ENCODE assay signal across 21 cellular contexts in the genomic region with DNA sequence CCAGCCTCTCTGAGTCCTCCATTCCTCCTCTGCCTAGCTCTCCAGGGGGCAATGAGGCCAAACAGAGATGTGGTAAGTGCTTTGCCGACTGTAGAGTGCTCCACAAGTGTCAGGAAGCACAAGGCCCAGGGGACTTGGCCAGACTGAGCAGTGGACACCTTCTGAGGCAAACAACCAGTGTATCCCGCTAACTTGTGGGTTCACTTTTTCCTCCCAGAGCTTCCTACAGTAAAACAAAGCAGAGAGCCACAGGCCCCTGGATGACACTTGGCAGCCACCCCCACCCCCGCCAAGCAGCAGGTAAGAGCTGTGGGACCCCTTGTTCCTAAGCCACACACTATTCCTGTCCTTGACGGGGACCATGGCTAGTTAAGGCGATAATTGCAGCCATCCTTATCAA.
DNase-seq lines count a peak whose midpoint lies in the region; ATAC-seq, FAIRE-seq and TF ChIP-seq lines count a peak whose summit lies in the region.
"Had no signal": no experiment of that assay in that cellular context is flagged by ENCODE, and none has a peak within 500 bp of the region (broad histone marks: within the 10 kb centered on the region; RNA-seq: fewer than 3 reads in every experiment).

No MANE protein-coding gene starts in this region.

- no peaks in the 10 kb centered on the region for H3K79me1 ChIP-seq in neuronal stem cell (ENCODE audit: low read depth, low read length)

- H2BK120ac ChIP-seq in neuronal stem cell (ENCODE audit: low read depth, low read length): no peak overlapping the region

- H3K27ac ChIP-seq in BLaER1 (peak overlapping the region; percentile 55; the same call in 1 of the 2 replicates), K562 (ENCODE audit: extremely low read depth, low read depth, low read length) (no peak overlapping the region), neuronal stem cell (replicated peaks; ENCODE audit: low read length) (no peak overlapping the region), heart right ventricle (no peak overlapping the region), MM.1S (ENCODE audit: low read length) (no peak overlapping the region)
- H3K27ac ChIP-seq in BLaER1 treated with 17β-estradiol and CSF1 and Interleukin-3, amounts not matched to agents 10 nM and 100 nM: peak overlapping the region in 3 of 11 experiments; percentile 3 to 46 (median 23); a peak in 3 of 22 replicates
- H3K27ac ChIP-seq: HL-60 had no signal

- 76% methylated on average over 4 of the region's 5 CpGs for WGBS in K562 (ENCODE audit: insufficient coverage, low coverage, missing lambda C conversion rate)
- no CpG with 5 or more reads among the region's 5 CpGs for WGBS in neuronal stem cell (ENCODE audit: extremely low coverage in 2 of 2, insufficient read length in 2 of 2, insufficient replicate concordance in 1 of 2), 2 donors
- 74 to 77% methylated on average over 5 of the region's 5 CpGs for WGBS in heart right ventricle, 2 donors

- H3K27me3 ChIP-seq in BLaER1 (no peaks in the 10 kb centered on the region), K562 (ENCODE audit: control insufficient read depth in 2 of 2, insufficient read depth in 2 of 2, low read length in 2 of 2) (no peaks in the 10 kb centered on the region), neuronal stem cell (ENCODE audit: control insufficient read depth in 3 of 3, insufficient read depth in 3 of 3, low read depth in 1 of 3, low read length in 3 of 3) (peaks cover 0 to 5% (median 2%) of the 10 kb centered on the region in 3 experiments), heart right ventricle (peaks cover 4 to 75% (median 53%) of the 10 kb centered on the region in 7 donors), MM.1S (replicated peaks; ENCODE audit: insufficient read depth, low read length) (peaks cover 15% of the 10 kb centered on the region; the same call in 1 of the 2 replicates)
- H3K27me3 ChIP-seq in BLaER1 treated with 17β-estradiol and CSF1 and Interleukin-3, amounts not matched to agents 10 nM and 100 nM: no peaks in the 10 kb centered on the region

- POLR2A ChIA-PET in K562 (lab: Yijun Ruan, JAX): interaction anchor here (0.6 to 0.9 kb wide), 2 partner anchors 31 to 186 kb away, joined by 3 read pairs; no protein-coding TSS in a partner anchor

- peak overlapping the region; percentile 41 for H2AK5ac ChIP-seq in neuronal stem cell (ENCODE audit: low read depth, low read length)

- H3K4me3 ChIP-seq in BLaER1 (no peak overlapping the region), K562 (no peak overlapping the region), neuronal stem cell (ENCODE audit: low read length in 2 of 2) (no peak overlapping the region), heart right ventricle (no peak overlapping the region), MM.1S (ENCODE audit: low read length) (no peak overlapping the region)
- H3K4me3 ChIP-seq in BLaER1 treated with 17β-estradiol and CSF1 and Interleukin-3, amounts not matched to agents 10 nM and 100 nM: no peak overlapping the region

- no peak overlapping the region for H2AFZ ChIP-seq in K562 (ENCODE audit: low read depth, low read length)
- H2AFZ ChIP-seq in neuronal stem cell (ENCODE audit: low read length): no peak overlapping the region
- H2AFZ ChIP-seq in MM.1S (ENCODE audit: low read length): no peak overlapping the region

- DNase-seq in K562 (ENCODE audit: extremely low read depth in 1 of 4, low spot score in 3 of 4) (no peak), neuronal stem cell (ENCODE audit: low spot score) (no peak), heart right ventricle (no peak), MM.1S (no peak), DMS79 treated with DMSO at 0.1 percent for 48 hours (lab: John Stamatoyannopoulos, UW) (no peak)
- no peak for DNase-seq in activated naive CD4-positive, alpha-beta T cell treated with anti-CD3 and anti-CD28 coated beads, Interleukin-2, amount 10 ng/mL, durations not matched to agents 7 days and 5 days
- DNase-seq: ACHN, GDM1, GOT3, H9, IMR-90, Karpas-422, KBM-7 had no signal

- H3K9me3 Mint-ChIP-seq in activated naive CD4-positive, alpha-beta T cell treated with anti-CD3 and anti-CD28 coated beads, Interleukin-2, amount 10 ng/mL, durations not matched to agents 7 days and 5 days: no peaks in the 10 kb centered on the region
- H3K9me3 Mint-ChIP-seq: CD8-positive, alpha-beta T cell; H9 had no signal

- intact Hi-C loops in K562 (cut with micrococcal nuclease) (no loop called here), heart right ventricle (cut with DNase I) (no loop called here)

- H4K91ac ChIP-seq in neuronal stem cell (ENCODE audit: low read depth, low read length, poor library complexity): no peak overlapping the region

- FAIRE-seq in K562 (lab: Jason Lieb, UNC): no peak
- FAIRE-seq: A204.1, D721Med had no signal

- no peak overlapping the region for H3K23ac ChIP-seq in neuronal stem cell (ENCODE audit: low read depth, low read length, poor library complexity)

- no peaks in the 10 kb centered on the region for H4K20me1 ChIP-seq in BLaER1
- H4K20me1 ChIP-seq in BLaER1 treated with 17β-estradiol and CSF1 and Interleukin-3, amounts not matched to agents 10 nM and 100 nM: no peaks in the 10 kb centered on the region
- no peaks in the 10 kb centered on the region for H4K20me1 ChIP-seq in K562 (replicated peaks; ENCODE audit: control insufficient read depth, insufficient read depth, low read length)
- no peaks in the 10 kb centered on the region for H4K20me1 ChIP-seq in MM.1S (ENCODE audit: insufficient read depth, low read length)

- no peak overlapping the region for H3K14ac ChIP-seq in neuronal stem cell (ENCODE audit: low read length)

- no peak overlapping the region for H2BK15ac ChIP-seq in neuronal stem cell (ENCODE audit: low read length)

- H3K9me3 ChIP-seq in BLaER1 (no peaks in the 10 kb centered on the region), K562 (replicated peaks; ENCODE audit: control insufficient read depth, insufficient read depth, low read depth, low read length) (no peaks in the 10 kb centered on the region), neuronal stem cell (replicated peaks in 1 of 2; ENCODE audit: control insufficient read depth in 2 of 2, insufficient read depth in 1 of 2, low read depth in 1 of 2, low read length in 2 of 2) (peaks cover 0 to 2% of the 10 kb centered on the region in 2 donors), heart right ventricle (peaks cover 0 to 4% (median 0%) of the 10 kb centered on the region in 11 donors), MM.1S (replicated peaks; ENCODE audit: insufficient read depth, low read length) (no peaks in the 10 kb centered on the region)
- H3K9me3 ChIP-seq in BLaER1 treated with 17β-estradiol and CSF1 and Interleukin-3, amounts not matched to agents 10 nM and 100 nM (replicated peaks in 1 of 11): no peaks in the 10 kb centered on the region
- H3K9me3 ChIP-seq: BE2C had no signal

- TF ChIP-seq CTCF in K562 (IDR thresholded peaks at IDR 0.05 in 2 of 3, conservative IDR thresholded peaks at IDR 0.05 in 1 of 3; ENCODE audit: insufficient read depth in 2 of 3, low read depth in 1 of 3, low read length in 3 of 3) (no peak), heart right ventricle (IDR thresholded peaks at IDR 0.05) (no peak), MM.1S (IDR thresholded peaks at IDR 0.05; ENCODE audit: low read length) (no peak)

- no peak overlapping the region for H2BK5ac ChIP-seq in neuronal stem cell (ENCODE audit: low read length)

- peak overlapping the region; percentile 4 for H2BK12ac ChIP-seq in neuronal stem cell (ENCODE audit: low read length)

- CTCF ChIA-PET in K562 (lab: Yijun Ruan, JAX; ENCODE audit: low intra/inter-chr PET ratio): no interaction called here
- CTCF ChIA-PET in activated naive CD4-positive, alpha-beta T cell treated with anti-CD3 and anti-CD28 coated beads, Interleukin-2, amount 10 ng/mL, durations not matched to agents 7 days and 5 days (lab: Charles Lee): no interaction called here

- H3K4ac ChIP-seq in neuronal stem cell (ENCODE audit: low read length): no peak overlapping the region

- no peak overlapping the region for H3K27ac Mint-ChIP-seq in activated naive CD4-positive, alpha-beta T cell treated with anti-CD3 and anti-CD28 coated beads, Interleukin-2, amount 10 ng/mL, durations not matched to agents 7 days and 5 days
- H3K27ac Mint-ChIP-seq: CD14-positive monocyte; CD8-positive, alpha-beta T cell; H9 had no signal

- ATAC-seq in K562: no peak
- ATAC-seq in heart right ventricle: no peak
- ATAC-seq: CD8-positive, alpha-beta T cell had no signal

- H3K9me1 ChIP-seq in K562 (ENCODE audit: control insufficient read depth, insufficient read depth, low read length): no peaks in the 10 kb centered on the region

- BruUV-seq in K562 (replicated peaks; lab: Mats Ljungman, UMichigan): no TSS peak

- H3K36me3 ChIP-seq in BLaER1 (no peaks in the 10 kb centered on the region), K562 (ENCODE audit: control insufficient read depth, insufficient read depth, low read length) (no peaks in the 10 kb centered on the region), neuronal stem cell (replicated peaks in 1 of 2; ENCODE audit: control insufficient read depth in 2 of 2, insufficient read depth in 2 of 2, low read length in 2 of 2) (no peaks in the 10 kb centered on the region), heart right ventricle (no peaks in the 10 kb centered on the region), MM.1S (replicated peaks; ENCODE audit: insufficient read depth, low read length) (no peaks in the 10 kb centered on the region)
- no peaks in the 10 kb centered on the region for H3K36me3 ChIP-seq in BLaER1 treated with 17β-estradiol and CSF1 and Interleukin-3, amounts not matched to agents 10 nM and 100 nM
- H3K36me3 ChIP-seq: BE2C had no signal

- H3F3A ChIP-seq in MM.1S (ENCODE audit: insufficient read depth, low read length): no peaks in the 10 kb centered on the region

- no peaks in the 10 kb centered on the region for H3K9me2 ChIP-seq in MM.1S (replicated peaks; ENCODE audit: insufficient read depth, low read length)

- H3K4me3 Mint-ChIP-seq in activated naive CD4-positive, alpha-beta T cell treated with anti-CD3 and anti-CD28 coated beads, Interleukin-2, amount 10 ng/mL, durations not matched to agents 7 days and 5 days: no peak overlapping the region
- H3K4me3 Mint-ChIP-seq: CD14-positive monocyte; CD8-positive, alpha-beta T cell; H9 had no signal

- in situ Hi-C loops in K562 (cut with MboI): no loop called here

- H3K79me2 ChIP-seq in K562 (ENCODE audit: control insufficient read depth, insufficient read depth, low read length) (no peaks in the 10 kb centered on the region), MM.1S (ENCODE audit: low read length) (no peaks in the 10 kb centered on the region)

- H4K8ac ChIP-seq in neuronal stem cell (ENCODE audit: low read depth, low read length): no peak overlapping the region

- H3K4me1 ChIP-seq in BLaER1 (peaks cover 23% of the 10 kb centered on the region), K562 (replicated peaks in 1 of 2; ENCODE audit: control insufficient read depth in 2 of 2, insufficient read depth in 2 of 2, low read length in 2 of 2) (peaks cover 6 to 10% of the 10 kb centered on the region in 2 experiments; a peak in 3 of 5 replicates), neuronal stem cell (ENCODE audit: control insufficient read depth in 2 of 2, insufficient read depth in 1 of 2, low read depth in 1 of 2, low read length in 2 of 2) (peaks cover 0 to 6% of the 10 kb centered on the region in 2 donors), heart right ventricle (no peaks in the 10 kb centered on the region), MM.1S (ENCODE audit: low read length) (no peaks in the 10 kb centered on the region)
- peaks cover 0 to 24% (median 18%) of the 10 kb centered on the region in 10 experiments; a peak in 16 of 20 replicates for H3K4me1 ChIP-seq in BLaER1 treated with 17β-estradiol and CSF1 and Interleukin-3, amounts not matched to agents 10 nM and 100 nM
- H3K4me1 ChIP-seq: BE2C had no signal

- no peak for TF ChIP-seq EP300 in K562 (IDR thresholded peaks at IDR 0.05; ENCODE audit: low read length)

- H3K27me3 Mint-ChIP-seq in activated naive CD4-positive, alpha-beta T cell treated with anti-CD3 and anti-CD28 coated beads, Interleukin-2, amount 10 ng/mL, durations not matched to agents 7 days and 5 days: peaks cover 46% of the 10 kb centered on the region

- no peaks in the 10 kb centered on the region for H3K36me3 Mint-ChIP-seq in activated naive CD4-positive, alpha-beta T cell treated with anti-CD3 and anti-CD28 coated beads, Interleukin-2, amount 10 ng/mL, durations not matched to agents 7 days and 5 days
- H3K36me3 Mint-ChIP-seq: CD14-positive monocyte; CD8-positive, alpha-beta T cell had no signal

- H3K9ac ChIP-seq in BLaER1: peak overlapping the region; percentile 39; the same call in 1 of the 2 replicates
- H3K9ac ChIP-seq in BLaER1 treated with 17β-estradiol and CSF1 and Interleukin-3, amounts not matched to agents 10 nM and 100 nM: peak overlapping the region in 2 of 11 experiments; percentile 16 to 33; a peak in 2 of 22 replicates
- H3K9ac ChIP-seq in K562 (ENCODE audit: insufficient read depth in 1 of 2, low read depth in 2 of 2, low read length in 2 of 2): no peak overlapping the region
- no peak overlapping the region for H3K9ac ChIP-seq in neuronal stem cell (ENCODE audit: low read depth, low read length, poor library complexity)
- H3K9ac ChIP-seq in MM.1S (ENCODE audit: low read length): no peak overlapping the region

- H3K4me2 ChIP-seq in BLaER1: peak overlapping the region; percentile 85
- H3K4me2 ChIP-seq in BLaER1 treated with 17β-estradiol and CSF1 and Interleukin-3, amounts not matched to agents 10 nM and 100 nM: peak overlapping the region in 9 of 11 experiments; percentile 24 to 85 (median 74); a peak in 17 of 22 replicates
- no peak overlapping the region for H3K4me2 ChIP-seq in K562 (ENCODE audit: insufficient read depth, low read length)
- no peak overlapping the region for H3K4me2 ChIP-seq in neuronal stem cell (ENCODE audit: insufficient read depth, low read length, poor library complexity, severe bottlenecking)
- H3K4me2 ChIP-seq in MM.1S (ENCODE audit: low read depth, low read length): no peak overlapping the region

- TF ChIP-seq POLR2A in K562 (conservative IDR thresholded peaks at IDR 0.05): no peak

- H3K18ac ChIP-seq in neuronal stem cell (ENCODE audit: low read length): no peak overlapping the region

- H3K4me1 Mint-ChIP-seq in activated naive CD4-positive, alpha-beta T cell treated with anti-CD3 and anti-CD28 coated beads, Interleukin-2, amount 10 ng/mL, durations not matched to agents 7 days and 5 days: no peaks in the 10 kb centered on the region
- H3K4me1 Mint-ChIP-seq: CD14-positive monocyte had no signal

- no peak for TF ChIP-seq RAD21 in K562 (CRISPR knock-in tag; conservative IDR thresholded peaks at IDR 0.05 in 1 of 2, IDR thresholded peaks at IDR 0.05 in 1 of 2)

Comparison
In these comparisons a context has a peak if more than half of its experiments do, and no peak if none do; other contexts are left out.
1. H3K4me2 ChIP-seq: peak in BLaER1 (single experiment) and BLaER1 treated with 17β-estradiol and CSF1 and Interleukin-3, amounts not matched to agents 10 nM and 100 nM (9 of 11); none in K562 (single experiment), neuronal stem cell (single experiment) and MM.1S (single experiment).